Comparison of ENCODE assay signal across 16 cellular contexts in the genomic region with DNA sequence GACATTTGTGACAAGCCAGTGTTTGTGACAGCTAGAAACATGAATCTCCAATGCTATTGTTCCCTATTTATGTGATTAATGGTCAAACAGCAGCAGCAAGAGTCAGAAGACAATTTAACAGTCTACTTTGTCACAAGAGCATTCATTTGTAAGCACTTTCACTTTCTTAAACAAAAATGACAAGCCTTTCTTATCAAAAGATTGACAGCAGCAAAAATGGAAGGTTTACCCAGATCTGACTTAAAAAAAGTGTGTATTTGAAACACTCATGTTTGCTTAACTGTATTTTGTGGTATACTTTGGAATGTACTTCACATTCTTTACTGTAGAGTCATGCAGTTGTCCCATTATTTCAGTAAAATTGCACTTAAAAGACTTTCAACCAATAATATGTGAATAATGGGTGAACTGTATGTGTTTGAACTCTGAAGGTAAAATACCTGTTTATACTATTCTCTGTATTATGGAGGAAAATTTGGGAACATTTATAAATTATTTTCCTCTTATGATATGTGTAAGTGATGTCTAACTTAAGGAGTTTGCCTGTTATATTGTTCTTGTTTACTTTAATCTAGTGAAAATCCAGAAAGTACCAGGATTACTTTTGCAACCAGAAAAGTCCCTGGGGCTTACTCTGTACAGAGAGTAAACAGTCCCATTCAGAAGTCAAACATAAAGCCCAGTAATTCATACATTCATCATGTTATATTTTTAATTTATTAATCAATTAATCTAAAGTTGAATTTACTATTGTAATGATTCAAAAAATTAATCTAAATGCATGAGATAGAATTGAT.
DNase-seq lines count a peak whose midpoint lies in the region; ATAC-seq, FAIRE-seq and TF ChIP-seq lines count a peak whose summit lies in the region.
"Had no signal": no experiment of that assay in that cellular context is flagged by ENCODE, and none has a peak within 500 bp of the region (broad histone marks: within the 10 kb centered on the region; RNA-seq: fewer than 3 reads in every experiment).

No MANE protein-coding gene starts in this region.

- no peak overlapping the region for H2BK120ac ChIP-seq in mesenchymal stem cell (ENCODE audit: low read depth, low read length)

- no peaks in the 10 kb centered on the region for H3K27me3 ChIP-seq in bronchial epithelial cell (ENCODE audit: control insufficient read depth, insufficient read depth, low read length)
- no peaks in the 10 kb centered on the region for H3K27me3 ChIP-seq in mesenchymal stem cell (ENCODE audit: control insufficient read depth in 1 of 2, insufficient read depth in 1 of 2, low read length in 2 of 2)

- H4K8ac ChIP-seq in mesenchymal stem cell (ENCODE audit: low read length), result no peak overlapping the region

- H3K4me3 ChIP-seq in AG10803 (ENCODE audit: low read length), result no peak overlapping the region
- H3K4me3 ChIP-seq in bronchial epithelial cell (ENCODE audit: low read depth, low read length), result no peak overlapping the region
- H3K4me3 ChIP-seq in mesenchymal stem cell (ENCODE audit: insufficient read depth in 1 of 2, low read depth in 1 of 2, low read length in 2 of 2), result peak overlapping the region in 1 of 2 experiments; percentile 5

- no peak overlapping the region for H3K23ac ChIP-seq in mesenchymal stem cell (ENCODE audit: low read length in 2 of 2)

- H3K27ac ChIP-seq in mesenchymal stem cell (ENCODE audit: low read length, poor library complexity, severe bottlenecking), result peak overlapping the region; percentile 68

- no peaks in the 10 kb centered on the region for H3K4me1 ChIP-seq in mesenchymal stem cell (ENCODE audit: control insufficient read depth, insufficient read depth, low read depth, low read length)

- H3K9me3 Mint-ChIP-seq in activated T-cell treated with anti-CD3 and anti-CD28 coated beads, Interleukin-2, amount 50 U/mL, for 4 hours, result peaks cover 7% of the 10 kb centered on the region

- no peak overlapping the region for H2BK15ac ChIP-seq in mesenchymal stem cell (ENCODE audit: low read depth, poor library complexity, severe bottlenecking)

- no peak overlapping the region for H4K91ac ChIP-seq in mesenchymal stem cell (ENCODE audit: low read length)

- no peak overlapping the region for H3K14ac ChIP-seq in mesenchymal stem cell (ENCODE audit: low read length in 2 of 2)

- TF ChIP-seq CTCF in AG10803 (conservative IDR thresholded peaks at IDR 0.05; ENCODE audit: low read length) (no peak), bronchial epithelial cell (IDR thresholded peaks at IDR 0.05; ENCODE audit: insufficient read depth, low read length, severe bottlenecking) (no peak)

- no peak overlapping the region for H3K4me2 ChIP-seq in mesenchymal stem cell (ENCODE audit: low read length, poor library complexity, severe bottlenecking)

- H3K27me3 Mint-ChIP-seq in activated T-cell treated with anti-CD3 and anti-CD28 coated beads, Interleukin-2, amount 50 U/mL, for 4 hours (ENCODE audit: low read depth), result no peaks in the 10 kb centered on the region
- H3K27me3 Mint-ChIP-seq: naive B cell; stimulated activated naive CD8-positive, alpha-beta T cell treated with anti-CD3 and anti-CD28 coated beads, Interleukin-15, amount 100 ng/mL, for 72 hours had no signal

- no peaks in the 10 kb centered on the region for H3K4me1 Mint-ChIP-seq in activated T-cell treated with anti-CD3 and anti-CD28 coated beads, Interleukin-2, amount 50 U/mL, for 4 hours (ENCODE audit: low read depth)
- H3K4me1 Mint-ChIP-seq: naive B cell; stimulated activated naive CD8-positive, alpha-beta T cell treated with anti-CD3 and anti-CD28 coated beads, Interleukin-15, amount 100 ng/mL, for 72 hours had no signal

- peaks cover 2% of the 10 kb centered on the region for H3K9me3 ChIP-seq in mesenchymal stem cell (ENCODE audit: control insufficient read depth, low read length)

- H3K9ac ChIP-seq in mesenchymal stem cell (ENCODE audit: low read length), result peak overlapping the region; percentile 3

- no peak overlapping the region for H3K4me3 Mint-ChIP-seq in activated T-cell treated with anti-CD3 and anti-CD28 coated beads, Interleukin-2, amount 50 U/mL, for 4 hours
- H3K4me3 Mint-ChIP-seq: naive B cell; stimulated activated naive CD8-positive, alpha-beta T cell treated with anti-CD3 and anti-CD28 coated beads, Interleukin-15, amount 100 ng/mL, for 72 hours had no signal

- DNase-seq in AG10803 (ENCODE audit: low read depth), result peak; percentile 1
- peak; percentile 96 for DNase-seq in LHCN-M2 (ENCODE audit: low read depth)
- peak; percentile 80 for DNase-seq in bronchial epithelial cell (ENCODE audit: low read depth)
- peak; percentile 82 for DNase-seq in mesenchymal stem cell
- no peak for DNase-seq in activated T-cell treated with anti-CD3 and anti-CD28 coated beads, Interleukin-2, amount 50 U/mL, for 4 hours
- no peak for DNase-seq in RPMI8226
- no peak for DNase-seq in cerebellar nuclear complex (lab: John Stamatoyannopoulos, UW)
- DNase-seq: activated CD8-positive, alpha-beta memory T cell treated with anti-CD3 and anti-CD28 coated beads for 24 hours; amniotic stem cell; glutamatergic neuron; Karpas-422; naive B cell; NCI-H510A; stimulated activated CD4-positive, alpha-beta T cell treated with anti-CD3 and anti-CD28 coated beads, Interleukin-1b, Interleukin-23, amount 100 ng/mL, for 48 hours; stimulated activated naive CD8-positive, alpha-beta T cell treated with anti-CD3 and anti-CD28 coated beads, Interleukin-15, amount 100 ng/mL, for 72 hours had no signal

- no peak overlapping the region for H2BK5ac ChIP-seq in mesenchymal stem cell (ENCODE audit: low read depth, low read length, poor library complexity, severe bottlenecking)

- no peak for FAIRE-seq in bronchial epithelial cell (lab: Jason Lieb, UNC)

- H2AFZ ChIP-seq in mesenchymal stem cell (ENCODE audit: low read depth, low read length), result no peak overlapping the region

- no peak overlapping the region for H2BK12ac ChIP-seq in mesenchymal stem cell (ENCODE audit: low read length in 2 of 2)

- no peaks in the 10 kb centered on the region for H3K79me1 ChIP-seq in mesenchymal stem cell (replicated peaks; ENCODE audit: low read length, poor library complexity, severe bottlenecking)

- H3K36me3 ChIP-seq in bronchial epithelial cell (ENCODE audit: control insufficient read depth, insufficient read depth, low read length), result no peaks in the 10 kb centered on the region
- H3K36me3 ChIP-seq in mesenchymal stem cell (ENCODE audit: control insufficient read depth in 1 of 2, insufficient read depth in 2 of 2, low read depth in 1 of 2, low read length in 2 of 2), result no peaks in the 10 kb centered on the region

- no peaks in the 10 kb centered on the region for H3K36me3 Mint-ChIP-seq in activated T-cell treated with anti-CD3 and anti-CD28 coated beads, Interleukin-2, amount 50 U/mL, for 4 hours (ENCODE audit: insufficient read depth)
- H3K36me3 Mint-ChIP-seq: naive B cell had no signal

- no peak overlapping the region for H3K18ac ChIP-seq in mesenchymal stem cell (ENCODE audit: low read depth in 1 of 2, low read length in 2 of 2)

- H3K4ac ChIP-seq in mesenchymal stem cell (ENCODE audit: low read depth in 1 of 2, low read length in 2 of 2), result no peak overlapping the region

- H2AK5ac ChIP-seq in mesenchymal stem cell (ENCODE audit: low read length, severe bottlenecking), result no peak overlapping the region

- no peak for ATAC-seq in activated T-cell treated with anti-CD3 and anti-CD28 coated beads, Interleukin-2, amount 50 U/mL, for 4 hours
- ATAC-seq in GM21619 (IDR thresholded peaks at IDR 0.05; ENCODE audit: unreplicated experiment), result no peak
- ATAC-seq: stimulated activated naive CD8-positive, alpha-beta T cell treated with anti-CD3 and anti-CD28 coated beads, Interleukin-15, amount 100 ng/mL, for 72 hours had no signal

Comparison
In these comparisons a context has a peak if more than half of its experiments do, and no peak if none do; other contexts are left out.
1. DNase-seq: peak in AG10803 (single experiment), LHCN-M2 (single experiment), bronchial epithelial cell (single experiment) and mesenchymal stem cell (single experiment); none in activated T-cell treated with anti-CD3 and anti-CD28 coated beads, Interleukin-2, amount 50 U/mL, for 4 hours (single experiment), RPMI8226 (single experiment) and cerebellar nuclear complex (0 of 2).